ENCODE assay signal across 8 cellular contexts in the genomic region with DNA sequence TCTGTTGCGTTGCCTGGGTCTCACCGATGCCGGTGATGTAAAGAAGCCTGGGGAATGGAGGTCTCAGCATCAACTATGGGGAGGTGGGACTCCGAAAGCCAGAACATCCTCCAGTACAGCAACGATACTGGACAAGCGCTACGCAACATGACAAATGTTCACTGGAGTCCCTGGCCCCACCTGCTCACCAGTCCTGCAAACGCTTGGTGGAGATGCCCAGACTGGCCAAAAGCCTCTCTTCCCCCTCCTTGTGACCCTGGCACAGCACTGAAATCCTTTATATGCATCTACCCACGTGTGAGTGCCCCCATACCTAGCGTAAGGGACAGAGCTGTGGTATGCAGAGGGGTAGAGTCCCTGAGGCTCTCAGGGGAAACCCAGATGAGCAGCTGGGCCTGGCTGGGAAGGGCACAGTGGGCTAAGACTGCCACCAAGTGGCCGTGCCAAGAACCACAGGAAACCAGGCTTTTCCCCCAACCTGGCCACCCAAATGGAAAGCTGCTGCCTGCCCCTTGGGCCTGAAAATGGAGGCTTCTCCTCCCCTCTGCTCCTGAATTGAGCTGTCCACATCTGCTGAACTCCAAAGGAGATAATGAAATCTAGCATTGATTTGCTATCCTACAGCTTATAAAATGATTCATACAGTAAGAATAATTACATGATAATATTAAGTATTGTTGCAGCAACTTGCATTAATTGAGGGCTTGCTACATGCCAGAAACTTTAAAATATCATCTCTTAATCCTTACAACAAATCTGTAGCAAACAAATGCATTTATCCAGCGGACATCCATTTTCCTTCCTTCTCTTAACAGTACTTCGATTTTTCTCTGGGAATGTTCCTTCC. TPM values are rescaled to one million over a fixed set of nuclear protein-coding genes. Genes with fewer than 3 reads are reported as not detected.
DNase-seq lines count a peak whose midpoint lies in the region; ATAC-seq and TF ChIP-seq lines count a peak whose summit lies in the region.

No MANE protein-coding gene starts in this region.

- TF ChIP-seq CTCF in epithelial cell of esophagus (IDR thresholded peaks at IDR 0.05; ENCODE audit: insufficient read depth, low read depth, low read length, missing control alignments), result peak; percentile 95

- ATAC-seq in GM19043 (IDR thresholded peaks at IDR 0.05; ENCODE audit: low read depth, unreplicated experiment) (peak; percentile 98), HG03196 (IDR thresholded peaks at IDR 0.05; ENCODE audit: unreplicated experiment) (peak; percentile 98)
- peak; percentile 82 to 89 for ATAC-seq in naive thymus-derived CD8-positive, alpha-beta T cell

- no peak overlapping the region for H3K4me3 Mint-ChIP-seq in CD4-positive, alpha-beta memory T cell
- no peak overlapping the region for H3K4me3 Mint-ChIP-seq in naive thymus-derived CD8-positive, alpha-beta T cell

- no peak overlapping the region for H3K27ac Mint-ChIP-seq in CD4-positive, alpha-beta memory T cell
- H3K27ac Mint-ChIP-seq in naive thymus-derived CD8-positive, alpha-beta T cell, result no peak overlapping the region

- no peaks in the 10 kb centered on the region for H3K4me1 Mint-ChIP-seq in CD4-positive, alpha-beta memory T cell
- H3K4me1 Mint-ChIP-seq in naive thymus-derived CD8-positive, alpha-beta T cell, result no peaks in the 10 kb centered on the region

- H3K9me3 ChIP-seq in CD4-positive, alpha-beta memory T cell (ENCODE audit: control insufficient read depth in 1 of 2, low read length in 2 of 2), result no peaks in the 10 kb centered on the region

- H3K36me3 Mint-ChIP-seq in CD4-positive, alpha-beta memory T cell, result no peaks in the 10 kb centered on the region
- no peaks in the 10 kb centered on the region for H3K36me3 Mint-ChIP-seq in naive thymus-derived CD8-positive, alpha-beta T cell

- CTCF ChIA-PET in CD4-positive, alpha-beta memory T cell (lab: Charles Lee; ENCODE audit: partially characterized antibody), result interaction anchor here (0.6 to 4.3 kb wide), 27 partner anchors 10 to 1177 kb away, joined by 3 to 50 read pairs (median 4); no protein-coding TSS in a partner anchor

- H3K4me3 ChIP-seq in CD4-positive, alpha-beta memory T cell (ENCODE audit: low read length in 2 of 2), result no peak overlapping the region
- H3K4me3 ChIP-seq in epithelial cell of esophagus (ENCODE audit: low read length), result no peak overlapping the region

- peaks cover 4% of the 10 kb centered on the region in 2 donors for H3K27me3 Mint-ChIP-seq in CD4-positive, alpha-beta memory T cell
- H3K27me3 Mint-ChIP-seq in naive thymus-derived CD8-positive, alpha-beta T cell, result peaks cover 8 to 15% (median 12%) of the 10 kb centered on the region in 5 donors

- POLR2A ChIA-PET in CD4-positive, alpha-beta memory T cell (lab: Charles Lee; ENCODE audit: partially characterized antibody), result interaction anchor here (1.0 kb wide), 1 partner anchor 701 kb away, joined by 4 read pairs; no protein-coding TSS in a partner anchor
- POLR2A ChIA-PET in naive thymus-derived CD8-positive, alpha-beta T cell (lab: Charles Lee), result no interaction called here

- no peaks in the 10 kb centered on the region for H3K4me1 ChIP-seq in CD4-positive, alpha-beta memory T cell (ENCODE audit: insufficient read depth, low read length)

- no peaks in the 10 kb centered on the region for H3K9me3 Mint-ChIP-seq in CD4-positive, alpha-beta memory T cell
- no peaks in the 10 kb centered on the region for H3K9me3 Mint-ChIP-seq in naive thymus-derived CD8-positive, alpha-beta T cell

- intact Hi-C loops in CD4-positive, alpha-beta memory T cell (cut with micrococcal nuclease), result loop anchor here (1.0 kb wide), 2 partner anchors 701 to 999 kb away; no protein-coding TSS in a partner anchor

- peak; percentile 59 to 65 (median 62) for DNase-seq in CD4-positive, alpha-beta memory T cell
- DNase-seq in NCI-H748 (lab: John Stamatoyannopoulos, UW; ENCODE audit: unreplicated experiment) (peak; percentile 59), epithelial cell of esophagus (ENCODE audit: low read depth) (peak; percentile 59)
- DNase-seq in activated CD8-positive, alpha-beta memory T cell treated with anti-CD3 and anti-CD28 coated beads for 48 hours (ENCODE audit: low read depth in 2 of 3, low spot score in 2 of 3), result peak; percentile 31 to 37 (median 33)
- peak; percentile 32 to 71 (median 50) for DNase-seq in naive thymus-derived CD8-positive, alpha-beta T cell
- peak; percentile 39 for DNase-seq in stimulated activated naive CD4-positive, alpha-beta T cell treated with Interleukin-2 at 50 U/mL for 16 hours (lab: John Stamatoyannopoulos, UW)

- H3K36me3 ChIP-seq in CD4-positive, alpha-beta memory T cell (ENCODE audit: insufficient read depth, low read length), result no peaks in the 10 kb centered on the region

- no peak overlapping the region for H3K27ac ChIP-seq in CD4-positive, alpha-beta memory T cell (ENCODE audit: low read depth, low read length)

- no peaks in the 10 kb centered on the region for H3K27me3 ChIP-seq in CD4-positive, alpha-beta memory T cell (ENCODE audit: insufficient read depth, low read length)

RNA-seq across cellular contexts. Expression of gene TTC12, which starts 24.8 kb away (rescaled TPM):
- total RNA-seq in CD4-positive, alpha-beta memory T cell, result 10 to 100 TPM; 69.2 to 75.1 TPM
- polyA plus RNA-seq in CD4-positive, alpha-beta memory T cell, result 10 to 100 TPM in 1 of 2 donors, 1 to 10 TPM in 1; 6.9 to 10.4 TPM
- total RNA-seq in naive thymus-derived CD8-positive, alpha-beta T cell, result 10 to 100 TPM; 92.0 to 95.8 TPM
- polyA plus RNA-seq in naive thymus-derived CD8-positive, alpha-beta T cell, result 10 to 100 TPM in 1 of 3 donors, 1 to 10 TPM in 2; 6.9 to 11.3 (median 6.9) TPM
